In the genomic region with DNA sequence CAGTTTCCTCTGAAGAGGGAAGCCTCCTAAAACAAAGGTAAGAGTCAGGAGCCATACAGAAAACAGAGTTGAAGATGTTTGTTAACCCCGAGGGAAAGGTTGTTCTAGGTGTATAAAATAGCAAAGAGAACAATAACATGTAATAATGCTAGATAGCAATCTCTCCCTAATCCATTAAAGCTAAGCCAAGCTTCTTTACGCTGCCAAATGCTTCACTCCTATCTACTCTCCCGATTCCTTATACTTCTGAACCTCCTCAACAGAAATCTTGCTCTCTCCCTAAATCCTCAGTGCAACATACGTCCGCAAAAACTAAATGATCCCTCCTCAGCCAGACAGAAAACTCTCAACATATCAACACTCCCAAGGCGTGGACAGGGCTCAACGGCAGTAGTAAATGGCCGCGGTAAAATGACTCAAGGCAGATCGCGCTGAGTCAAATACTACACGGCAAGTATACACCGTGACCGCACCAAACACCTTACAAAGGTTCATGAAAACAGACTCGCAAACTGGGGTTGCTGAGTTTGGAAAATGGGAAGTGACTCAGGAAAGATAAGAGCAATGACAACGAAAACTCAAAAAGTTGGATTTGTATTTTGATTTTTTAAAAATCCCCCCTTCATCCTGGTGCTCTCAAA, we compare ENCODE assay signal across 1 cellular context.
TF ChIP-seq lines count a peak whose summit lies in the region.

No MANE protein-coding gene starts in this region.

TF ChIP-seq in K562, 482 proteins besides CTCF, POLR2A, EP300 and RAD21 (continued from another document):
- TF ChIP-seq ZNF639 (CRISPR knock-in tag; conservative IDR thresholded peaks at IDR 0.05 in 1 of 2, IDR thresholded peaks at IDR 0.05 in 1 of 2) (no peak), ETS2 (tag; IDR thresholded peaks at IDR 0.05; ENCODE audit: borderline replicate concordance, poor library complexity, severe bottlenecking) (no peak), SMAD4 (CRISPR knock-in tag; conservative IDR thresholded peaks at IDR 0.05) (no peak), NFYB (IDR thresholded peaks at IDR 0.05; ENCODE audit: extremely low read depth, insufficient read length) (no peak), U2AF1 (optimal IDR thresholded peaks at IDR 0.05; ENCODE audit: low read depth, low read length) (no peak)
